28 cellular contexts compared by ENCODE assay signal in genomic region chr5:121279801-121280200, GRCh38.
"Had no signal": no experiment of that assay in that cellular context is flagged by ENCODE, and none has a peak within 500 bp of the region (broad histone marks: within the 10 kb centered on the region; RNA-seq: fewer than 3 reads in every experiment).

No MANE protein-coding gene starts in this region.

- FAIRE-seq: colon, endometrium, endothelial cell of umbilical vein, frontal cortex had no signal

- H3K27me3 ChIP-seq: colonic mucosa, dorsolateral prefrontal cortex, esophagus muscularis mucosa, esophagus squamous epithelium, foreskin keratinocyte, gastrocnemius medialis, gastroesophageal sphincter, heart left ventricle, heart right ventricle had no signal

- H3K4me3 ChIP-seq: colonic mucosa, coronary artery, dorsolateral prefrontal cortex, esophagus muscularis mucosa, esophagus squamous epithelium, gastrocnemius medialis, gastroesophageal sphincter, heart left ventricle, heart right ventricle had no signal

- ATAC-seq: effector memory CD8-positive, alpha-beta T cell; esophagus mucosa; foreskin keratinocyte; gastrocnemius medialis; gastroesophageal sphincter; heart left ventricle; heart right ventricle had no signal

- H3K4me3 Mint-ChIP-seq: dendritic cell treated with granulocyte-macrophage colony-stimulating factor and Interleukin-4, amounts not matched to agents 40 ng/mL and 50 ng/mL, for 4 days; effector memory CD8-positive, alpha-beta T cell; endodermal cell had no signal

- H3K9me3 ChIP-seq: colonic mucosa, esophagus muscularis mucosa, esophagus squamous epithelium, gastrocnemius medialis, gastroesophageal sphincter had no signal

- H3K36me3 ChIP-seq: colonic mucosa, esophagus muscularis mucosa, esophagus squamous epithelium, gastrocnemius medialis, gastroesophageal sphincter, heart left ventricle, heart right ventricle had no signal

- H3K27me3 Mint-ChIP-seq: dendritic cell treated with granulocyte-macrophage colony-stimulating factor and Interleukin-4, amounts not matched to agents 40 ng/mL and 50 ng/mL, for 4 days; effector memory CD8-positive, alpha-beta T cell had no signal

- DNase-seq: colonic mucosa; cortex of kidney; dermis blood vessel endothelial cell; dorsolateral prefrontal cortex; effector CD4-positive, alpha-beta T cell; effector CD8-positive, alpha-beta T cell; effector memory CD4-positive, alpha-beta T cell; effector memory CD8-positive, alpha-beta T cell; endodermal cell; erythroblast; esophagus squamous epithelium; foreskin keratinocyte; foreskin melanocyte; gastrocnemius medialis; glutamatergic neuron; head of caudate nucleus; heart left ventricle; heart right ventricle had no signal

- H3K27ac Mint-ChIP-seq: dendritic cell treated with granulocyte-macrophage colony-stimulating factor and Interleukin-4, amounts not matched to agents 40 ng/mL and 50 ng/mL, for 4 days; effector memory CD8-positive, alpha-beta T cell; endodermal cell had no signal

- H3K27ac ChIP-seq: colonic mucosa, coronary artery, dorsolateral prefrontal cortex, epithelial cell of prostate, esophagus muscularis mucosa, esophagus squamous epithelium, foreskin keratinocyte, gastrocnemius medialis, gastroesophageal sphincter, heart left ventricle, heart right ventricle had no signal

- H3K9me3 Mint-ChIP-seq: dendritic cell treated with granulocyte-macrophage colony-stimulating factor and Interleukin-4, amounts not matched to agents 40 ng/mL and 50 ng/mL, for 4 days; endodermal cell had no signal

- H3K4me1 ChIP-seq: colonic mucosa, esophagus muscularis mucosa, esophagus squamous epithelium, foreskin keratinocyte, gastrocnemius medialis, gastroesophageal sphincter, heart left ventricle, heart right ventricle had no signal
